Comparison of ENCODE assay signal across 1 cellular context in genomic region chr1:77779529-77780281, GRCh38.
TF ChIP-seq lines count a peak whose summit lies in the region.

Gene MIGA1, plus strand, starts transcription at chr1:77779649. Its CDS starts 3,604 bp downstream, at chr1:77783253.

TF ChIP-seq in K562, 482 proteins besides CTCF, POLR2A, EP300 and RAD21 (continued from another document and continues in another):
- TF ChIP-seq ZNF79 (CRISPR knock-in tag; IDR thresholded peaks at IDR 0.05; ENCODE audit: low read depth) (no peak), MECOM (CRISPR knock-in tag; IDR thresholded peaks at IDR 0.05) (no peak), L3MBTL2 (IDR thresholded peaks at IDR 0.05) (peak; percentile 61), CBFA2T2 (conservative IDR thresholded peaks at IDR 0.05) (no peak), ZNF140 (CRISPR knock-in tag; IDR thresholded peaks at IDR 0.05) (no peak), ZNF507 (tag; conservative IDR thresholded peaks at IDR 0.05) (no peak), FOXJ2 (tag; IDR thresholded peaks at IDR 0.05) (no peak), NFIC (IDR thresholded peaks at IDR 0.05) (0 out of 2 replicates have a peak, but pooled peaks have one; percentile 39), EGR1 (conservative IDR thresholded peaks at IDR 0.05) (peak; percentile 72), ZBTB40 (IDR thresholded peaks at IDR 0.05) (peak; percentile 91), ZBTB40 (CRISPR knock-in tag; IDR thresholded peaks at IDR 0.05) (no peak), POLR2G (IDR thresholded peaks at IDR 0.05; ENCODE audit: low read depth, low read length) (peak; percentile 73), PCBP1 (IDR thresholded peaks at IDR 0.05; ENCODE audit: low read depth, low read length, poor library complexity, severe bottlenecking) (no peak), ZNF75A (CRISPR knock-in tag; IDR thresholded peaks at IDR 0.05) (no peak), SAFB2 (IDR thresholded peaks at IDR 0.05; ENCODE audit: borderline replicate concordance, low read depth, low read length, severe bottlenecking) (no peak), ZNF695 (CRISPR knock-in tag; IDR thresholded peaks at IDR 0.05) (no peak), HSF4 (CRISPR knock-in tag; IDR thresholded peaks at IDR 0.05; ENCODE audit: borderline replicate concordance) (no peak), MAX (CRISPR knock-in tag; IDR thresholded peaks at IDR 0.05) (peak; percentile 45; the same call in 1 of the 2 replicates), IFI16 (CRISPR knock-in tag; IDR thresholded peaks at IDR 0.05) (no peak), ZBTB7A (IDR thresholded peaks at IDR 0.05; ENCODE audit: borderline replicate concordance, control insufficient read depth, low read depth, low read length) (peak; percentile 62), ZNF253 (CRISPR knock-in tag; conservative IDR thresholded peaks at IDR 0.05) (no peak), MAZ (CRISPR knock-in tag; conservative IDR thresholded peaks at IDR 0.05 in 1 of 2, IDR thresholded peaks at IDR 0.05 in 1 of 2) (peak; percentile 94 to 98), ARID4B (CRISPR knock-in tag; IDR thresholded peaks at IDR 0.05) (peak; percentile 93), NR1H2 (CRISPR knock-in tag; IDR thresholded peaks at IDR 0.05) (0 out of 2 replicates have a peak, but pooled peaks have one; percentile 21), ZNF41 (CRISPR knock-in tag; conservative IDR thresholded peaks at IDR 0.05) (no peak), ARNT (IDR thresholded peaks at IDR 0.05) (no peak), ZNF23 (CRISPR knock-in tag; IDR thresholded peaks at IDR 0.05) (no peak), GABPB1 (CRISPR knock-in tag; IDR thresholded peaks at IDR 0.05) (peak; percentile 96), HNRNPH1 (optimal IDR thresholded peaks at IDR 0.05; ENCODE audit: low read depth, low read length) (no peak), TBL1XR1 (IDR thresholded peaks at IDR 0.05; ENCODE audit: low read length in 2 of 2) (peak in 1 of 2 experiments; percentile 48; a peak in 1 of 4 replicates), ZNF766 (CRISPR knock-in tag; conservative IDR thresholded peaks at IDR 0.05) (0 out of 2 replicates have a peak, but pooled peaks have one; percentile 59), ATF1 (CRISPR knock-in tag; IDR thresholded peaks at IDR 0.05) (no peak), ATF1 (tag; IDR thresholded peaks at IDR 0.05) (peak; percentile 91), C11orf30 (IDR thresholded peaks at IDR 0.05; ENCODE audit: low read depth) (peak; percentile 33; the same call in 1 of the 2 replicates), ZNF12 (CRISPR knock-in tag; IDR thresholded peaks at IDR 0.05) (0 out of 2 replicates have a peak, but pooled peaks have one; percentile 55), NR4A1 (CRISPR knock-in tag; IDR thresholded peaks at IDR 0.05) (no peak), NR4A1 (tag; IDR thresholded peaks at IDR 0.05) (no peak), CBFA2T3 (IDR thresholded peaks at IDR 0.05) (no peak), MTA2 (IDR thresholded peaks at IDR 0.05; ENCODE audit: low read depth) (peak; percentile 81), MTA3 (IDR thresholded peaks at IDR 0.05; ENCODE audit: borderline replicate concordance) (no peak), NCOA2 (IDR thresholded peaks at IDR 0.05; ENCODE audit: partially characterized antibody in 2 of 2) (no peak), MEIS2 (IDR thresholded peaks at IDR 0.05; ENCODE audit: partially characterized antibody) (no peak), MTA1 (IDR thresholded peaks at IDR 0.05; ENCODE audit: borderline replicate concordance) (no peak), AFF1 (IDR thresholded peaks at IDR 0.05; ENCODE audit: low read depth in 1 of 2, partially characterized antibody in 2 of 2) (no peak), ZNF274 (IDR thresholded peaks at IDR 0.05; ENCODE audit: borderline replicate concordance, low read depth, low read length) (no peak), POLR2AphosphoS5 (IDR thresholded peaks at IDR 0.05; ENCODE audit: control insufficient read depth, insufficient read depth, low read depth, low read length) (peak; percentile 39; the same call in 1 of the 2 replicates), WHSC1 (IDR thresholded peaks at IDR 0.05; ENCODE audit: low read length) (no peak), GABPA (tag; conservative IDR thresholded peaks at IDR 0.05; ENCODE audit: low read depth) (peak; percentile 96), GTF2E2 (tag; IDR thresholded peaks at IDR 0.05) (no peak), CAMTA2 (CRISPR knock-in tag; conservative IDR thresholded peaks at IDR 0.05) (no peak), PURB (CRISPR knock-in tag; IDR thresholded peaks at IDR 0.05; ENCODE audit: low read depth) (no peak)
- TF ChIP-seq, protein P1, sequence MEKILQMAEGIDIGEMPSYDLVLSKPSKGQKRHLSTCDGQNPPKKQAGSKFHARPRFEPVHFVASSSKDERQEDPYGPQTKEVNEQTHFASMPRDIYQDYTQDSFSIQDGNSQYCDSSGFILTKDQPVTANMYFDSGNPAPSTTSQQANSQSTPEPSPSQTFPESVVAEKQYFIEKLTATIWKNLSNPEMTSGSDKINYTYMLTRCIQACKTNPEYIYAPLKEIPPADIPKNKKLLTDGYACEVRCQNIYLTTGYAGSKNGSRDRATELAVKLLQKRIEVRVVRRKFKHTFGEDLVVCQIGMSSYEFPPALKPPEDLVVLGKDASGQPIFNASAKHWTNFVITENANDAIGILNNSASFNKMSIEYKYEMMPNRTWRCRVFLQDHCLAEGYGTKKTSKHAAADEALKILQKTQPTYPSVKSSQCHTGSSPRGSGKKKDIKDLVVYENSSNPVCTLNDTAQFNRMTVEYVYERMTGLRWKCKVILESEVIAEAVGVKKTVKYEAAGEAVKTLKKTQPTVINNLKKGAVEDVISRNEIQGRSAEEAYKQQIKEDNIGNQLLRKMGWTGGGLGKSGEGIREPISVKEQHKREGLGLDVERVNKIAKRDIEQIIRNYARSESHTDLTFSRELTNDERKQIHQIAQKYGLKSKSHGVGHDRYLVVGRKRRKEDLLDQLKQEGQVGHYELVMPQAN (IDR thresholded peaks at IDR 0.05; ENCODE audit: borderline replicate concordance): peak; percentile 82
